ENCODE assay signal across 8 cellular contexts in the genomic region with DNA sequence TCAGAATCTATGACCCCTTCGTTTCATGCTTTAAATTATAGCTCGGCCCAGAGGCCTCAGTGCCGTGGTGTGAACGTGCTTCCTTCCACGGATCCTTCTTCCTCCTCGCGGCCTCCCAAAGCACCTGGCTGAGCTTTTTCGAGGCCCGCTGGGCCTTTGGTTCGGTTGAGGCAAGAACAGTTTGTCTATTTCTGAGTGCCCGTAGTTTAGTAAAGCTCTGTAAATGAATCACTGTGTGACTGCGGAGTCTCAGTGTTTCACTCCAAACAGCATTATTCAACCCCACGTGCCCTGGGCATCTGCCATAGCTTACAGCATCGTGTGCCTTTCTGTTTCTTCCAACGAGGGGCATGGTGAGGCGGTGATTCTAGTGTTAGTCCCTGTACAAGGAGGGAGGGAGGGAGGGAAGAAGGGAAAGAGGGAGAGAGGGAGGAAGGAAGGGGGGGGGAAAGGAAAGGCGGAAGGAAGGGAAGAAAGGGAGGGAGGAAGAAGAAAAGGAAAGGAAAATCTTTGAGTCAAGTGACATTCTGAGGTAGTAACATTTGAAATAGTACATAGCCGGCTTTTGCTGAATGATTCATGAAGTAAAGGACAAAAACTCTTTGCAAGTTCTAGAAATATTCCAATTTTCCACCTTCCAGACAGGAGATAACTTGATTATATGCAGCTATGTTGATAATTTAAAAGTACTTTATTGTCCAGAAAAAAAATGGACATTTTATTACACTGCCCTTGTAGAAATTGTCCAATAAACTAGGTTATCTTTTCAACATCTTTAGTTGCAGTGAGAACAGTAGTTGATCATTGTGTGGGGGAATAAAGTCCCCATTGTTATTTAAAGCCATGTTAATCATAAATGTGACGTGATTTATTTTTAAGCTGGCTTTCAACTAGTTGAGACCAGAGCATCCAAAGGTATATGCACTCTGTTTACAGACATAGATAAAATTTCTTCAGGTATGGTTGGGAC. TPM values are rescaled to one million over a fixed set of nuclear protein-coding genes. Genes with fewer than 3 reads are reported as not detected.
DNase-seq lines count a peak whose midpoint lies in the region; ATAC-seq, FAIRE-seq and TF ChIP-seq lines count a peak whose summit lies in the region.

No MANE protein-coding gene starts in this region.

- TF ChIP-seq CTCF in A549 (IDR thresholded peaks at IDR 0.05) (no peak), left lung (IDR thresholded peaks at IDR 0.05) (no peak)

- H3K9me2 ChIP-seq in GM23248 (ENCODE audit: insufficient read depth): no peaks in the 10 kb centered on the region

- no peaks in the 10 kb centered on the region for H3K36me3 Mint-ChIP-seq in stimulated activated memory B cell treated with anti-CD40 and anti-IgM and Interleukin-4, amounts not matched to agents 10 μg/mL and 1 μg/mL and 100 μg/mL, for 72 hours

- no peak for TF ChIP-seq RAD21 in A549 (conservative IDR thresholded peaks at IDR 0.05 in 1 of 2, IDR thresholded peaks at IDR 0.05 in 1 of 2)

- no peaks in the 10 kb centered on the region for H4K20me1 ChIP-seq in GM23248 (ENCODE audit: insufficient read depth)

- peak; percentile 10 to 19 for DNase-seq in A549 (ENCODE audit: low read depth in 1 of 2, low spot score in 1 of 2)
- DNase-seq in GM23248: peak; percentile 86
- peak; percentile 47 for DNase-seq in RCC 7860 (ENCODE audit: low spot score)
- peak; percentile 43 for DNase-seq in cerebellum (ENCODE audit: low spot score)
- peak in 1 of 2 donors; percentile 60 for DNase-seq in left lung
- DNase-seq in SIG-M5 treated with dmso at 0.1 percent for 504 hours (lab: John Stamatoyannopoulos, UW; ENCODE audit: unreplicated experiment): no peak

- H3K27me3 ChIP-seq in GM23248 (replicated peaks; ENCODE audit: insufficient read depth) (peaks cover 16% of the 10 kb centered on the region; the same call in 1 of the 2 replicates), left lung (peaks cover 35 to 88% of the 10 kb centered on the region in 2 donors)

- H3K27ac ChIP-seq in A549: peak overlapping the region; percentile 88 to 90
- peak overlapping the region; percentile 33 for H3K27ac ChIP-seq in GM23248
- peak overlapping the region in 1 of 2 donors; percentile 21 for H3K27ac ChIP-seq in left lung

- peak overlapping the region; percentile 47 for H3K27ac Mint-ChIP-seq in stimulated activated memory B cell treated with anti-CD40 and anti-IgM and Interleukin-4, amounts not matched to agents 10 μg/mL and 1 μg/mL and 100 μg/mL, for 72 hours

- H3K27me3 Mint-ChIP-seq in stimulated activated memory B cell treated with anti-CD40 and anti-IgM and Interleukin-4, amounts not matched to agents 10 μg/mL and 1 μg/mL and 100 μg/mL, for 72 hours: peaks cover 52% of the 10 kb centered on the region

- in situ Hi-C loops in GM23248 (cut with MboI): no loop called here

- H3K79me2 ChIP-seq in GM23248 (ENCODE audit: insufficient read depth): no peaks in the 10 kb centered on the region

- 52% methylated on average over 17 of the region's 19 CpGs for WGBS in A549 (ENCODE audit: missing lambda C conversion rate)
- 6 to 10% methylated on average over 18 to 19 of the region's 19 CpGs for WGBS in GM23248 (ENCODE audit: low coverage in 1 of 2, low lambda C conversion rate in 2 of 2, missing lambda C conversion rate in 2 of 2), 2 experiments

- H3K4me1 Mint-ChIP-seq in stimulated activated memory B cell treated with anti-CD40 and anti-IgM and Interleukin-4, amounts not matched to agents 10 μg/mL and 1 μg/mL and 100 μg/mL, for 72 hours: peaks cover 20% of the 10 kb centered on the region

- CTCF ChIA-PET in A549 (lab: Yijun Ruan, JAX): interaction anchor here (0.6 to 3.4 kb wide), 10 partner anchors 10 to 1709 kb away, joined by 3 to 30 read pairs (median 4); no protein-coding TSS in a partner anchor

- no peak for FAIRE-seq in A549 (lab: Jason Lieb, UNC)
- FAIRE-seq in RCC 7860 (lab: Jason Lieb, UNC): no peak

- ATAC-seq in A549 (peak in 1 of 2 experiments; percentile 6; a peak in 1 of 6 replicates), left lung (peak; percentile 4), HG03175 (IDR thresholded peaks at IDR 0.05; ENCODE audit: unreplicated experiment) (no peak)
- no peak for ATAC-seq in stimulated activated memory B cell treated with anti-CD40 and anti-IgM and Interleukin-4, amounts not matched to agents 10 μg/mL and 1 μg/mL and 100 μg/mL, for 72 hours

- H3K9ac ChIP-seq in GM23248: peak overlapping the region; percentile 55

- no peaks in the 10 kb centered on the region for H3K9me3 Mint-ChIP-seq in stimulated activated memory B cell treated with anti-CD40 and anti-IgM and Interleukin-4, amounts not matched to agents 10 μg/mL and 1 μg/mL and 100 μg/mL, for 72 hours

- H3K4me2 ChIP-seq in A549: peak overlapping the region; percentile 88
- peak overlapping the region; percentile 80 for H3K4me2 ChIP-seq in GM23248 (ENCODE audit: unreplicated experiment)

- H2AFZ ChIP-seq in GM23248: peak overlapping the region; percentile 88

- POLR2A ChIA-PET in A549 (lab: Yijun Ruan, JAX): interaction anchor here (0.6 to 3.4 kb wide), 18 partner anchors 8 to 152 kb away, joined by 3 to 33 read pairs (median 6); a partner anchor contains a TSS

- 0 out of 2 replicates have a peak, but pooled peaks cover 4% of the 10 kb centered on the region for H3F3A ChIP-seq in GM23248 (ENCODE audit: insufficient read depth)

- H3K36me3 ChIP-seq in GM23248 (ENCODE audit: low read depth) (no peaks in the 10 kb centered on the region), left lung (no peaks in the 10 kb centered on the region)

- H3K9me3 ChIP-seq in A549 (no peaks in the 10 kb centered on the region), GM23248 (ENCODE audit: low read depth) (no peaks in the 10 kb centered on the region), left lung (peaks cover 0 to 3% of the 10 kb centered on the region in 2 donors)

- peak overlapping the region; percentile 80 for H3K4me3 Mint-ChIP-seq in stimulated activated memory B cell treated with anti-CD40 and anti-IgM and Interleukin-4, amounts not matched to agents 10 μg/mL and 1 μg/mL and 100 μg/mL, for 72 hours

- H3K4me1 ChIP-seq in A549: peaks cover 35% of the 10 kb centered on the region
- H3K4me1 ChIP-seq in GM23248 (ENCODE audit: insufficient read depth): peaks cover 5% of the 10 kb centered on the region; the same call in 1 of the 2 replicates
- peaks cover 9 to 27% of the 10 kb centered on the region in 2 donors for H3K4me1 ChIP-seq in left lung

- TF ChIP-seq EP300 in A549 (IDR thresholded peaks at IDR 0.05): no peak

- intact Hi-C loops in left lung (cut with DNase I): no loop called here

- H3K4me3 ChIP-seq in A549: peak overlapping the region; percentile 76
- H3K4me3 ChIP-seq in GM23248: peak overlapping the region; percentile 77
- peak overlapping the region; percentile 45 to 54 for H3K4me3 ChIP-seq in left lung

- no peak for TF ChIP-seq POLR2A in A549 (IDR thresholded peaks at IDR 0.05; ENCODE audit: low read length)

TF ChIP-seq in A549, 52 proteins besides CTCF, POLR2A, EP300 and RAD21 (continues in another document):
- TF ChIP-seq, protein P1, sequence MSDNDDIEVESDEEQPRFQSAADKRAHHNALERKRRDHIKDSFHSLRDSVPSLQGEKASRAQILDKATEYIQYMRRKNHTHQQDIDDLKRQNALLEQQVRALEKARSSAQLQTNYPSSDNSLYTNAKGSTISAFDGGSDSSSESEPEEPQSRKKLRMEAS (IDR thresholded peaks at IDR 0.05): no peak
- TF ChIP-seq SMC3 (IDR thresholded peaks at IDR 0.05): no peak
- no peak for TF ChIP-seq GATA3 (IDR thresholded peaks at IDR 0.05; ENCODE audit: borderline replicate concordance)
- TF ChIP-seq ZC3H11A (IDR thresholded peaks at IDR 0.05): no peak
- TF ChIP-seq, protein P2, sequence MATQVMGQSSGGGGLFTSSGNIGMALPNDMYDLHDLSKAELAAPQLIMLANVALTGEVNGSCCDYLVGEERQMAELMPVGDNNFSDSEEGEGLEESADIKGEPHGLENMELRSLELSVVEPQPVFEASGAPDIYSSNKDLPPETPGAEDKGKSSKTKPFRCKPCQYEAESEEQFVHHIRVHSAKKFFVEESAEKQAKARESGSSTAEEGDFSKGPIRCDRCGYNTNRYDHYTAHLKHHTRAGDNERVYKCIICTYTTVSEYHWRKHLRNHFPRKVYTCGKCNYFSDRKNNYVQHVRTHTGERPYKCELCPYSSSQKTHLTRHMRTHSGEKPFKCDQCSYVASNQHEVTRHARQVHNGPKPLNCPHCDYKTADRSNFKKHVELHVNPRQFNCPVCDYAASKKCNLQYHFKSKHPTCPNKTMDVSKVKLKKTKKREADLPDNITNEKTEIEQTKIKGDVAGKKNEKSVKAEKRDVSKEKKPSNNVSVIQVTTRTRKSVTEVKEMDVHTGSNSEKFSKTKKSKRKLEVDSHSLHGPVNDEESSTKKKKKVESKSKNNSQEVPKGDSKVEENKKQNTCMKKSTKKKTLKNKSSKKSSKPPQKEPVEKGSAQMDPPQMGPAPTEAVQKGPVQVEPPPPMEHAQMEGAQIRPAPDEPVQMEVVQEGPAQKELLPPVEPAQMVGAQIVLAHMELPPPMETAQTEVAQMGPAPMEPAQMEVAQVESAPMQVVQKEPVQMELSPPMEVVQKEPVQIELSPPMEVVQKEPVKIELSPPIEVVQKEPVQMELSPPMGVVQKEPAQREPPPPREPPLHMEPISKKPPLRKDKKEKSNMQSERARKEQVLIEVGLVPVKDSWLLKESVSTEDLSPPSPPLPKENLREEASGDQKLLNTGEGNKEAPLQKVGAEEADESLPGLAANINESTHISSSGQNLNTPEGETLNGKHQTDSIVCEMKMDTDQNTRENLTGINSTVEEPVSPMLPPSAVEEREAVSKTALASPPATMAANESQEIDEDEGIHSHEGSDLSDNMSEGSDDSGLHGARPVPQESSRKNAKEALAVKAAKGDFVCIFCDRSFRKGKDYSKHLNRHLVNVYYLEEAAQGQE (IDR thresholded peaks at IDR 0.05): no peak
- TF ChIP-seq, protein P3, sequence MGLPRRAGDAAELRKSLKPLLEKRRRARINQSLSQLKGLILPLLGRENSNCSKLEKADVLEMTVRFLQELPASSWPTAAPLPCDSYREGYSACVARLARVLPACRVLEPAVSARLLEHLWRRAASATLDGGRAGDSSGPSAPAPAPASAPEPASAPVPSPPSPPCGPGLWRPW (IDR thresholded peaks at IDR 0.05): no peak
- TF ChIP-seq CEBPB (IDR thresholded peaks at IDR 0.05): no peak
- no peak for TF ChIP-seq SREBF2 (IDR thresholded peaks at IDR 0.05)
- TF ChIP-seq HDAC2 (IDR thresholded peaks at IDR 0.05): no peak
- TF ChIP-seq NPAS2 (CRISPR knock-in tag; IDR thresholded peaks at IDR 0.05; ENCODE audit: borderline replicate concordance): no peak
- no peak for TF ChIP-seq RARB (CRISPR knock-in tag; IDR thresholded peaks at IDR 0.05)

RNA-seq across cellular contexts. Expression of a gene that starts 1.2 kb away (rescaled TPM):
- polyA plus RNA-seq in A549 (2011; rRNA removed) (21.2 and 24.6 TPM in 2 replicates), A549 (2017; fragmentation: RNase III; extraction: RNeasy Plus Mini Kit Qiagen cat#74134 plus additional on column Dnase treatment) (4.8 to 5.7 TPM (median 5.4 TPM) in 3 replicates), GM23248 (2016; fragmentation: Nextera tagmentation; extraction: Ambion mirVana) (0.25 TPM in 1 of 2 replicates, not detected in the other)
- polyA plus RNA-seq in A549 (2012; cell fraction: cytosol; rRNA removed): 6.6 and 7.6 TPM in 2 replicates
- 40.9 and 49.2 TPM in 2 replicates for polyA plus RNA-seq in A549 (2012; cell fraction: nucleus; rRNA removed)
- 46.2 and 46.9 TPM in 2 replicates for polyA minus RNA-seq in A549 (2011; rRNA and poly(A)+ RNA removed)
- total RNA-seq in GM23248 (2014; rRNA removed; shearing (Covaris generic)): 0.32 TPM in 1 of 2 replicates, not detected in the other
- total RNA-seq in cerebellum (83.6 TPM), left lung (1 to 10 TPM in 1 of 2 donors, under 1 TPM in 1; 0.47 to 1.4 TPM)

Comparison
In these comparisons a context has a peak if more than half of its experiments do, and no peak if none do; other contexts are left out.
1. RNA of a gene that starts 1.2 kb away (total RNA-seq): 83.6 TPM in cerebellum (single experiment); 0.47 to 1.4 TPM in left lung and 0.32 TPM in GM23248; every median in the first group is over 10 times any median in the second.
2. Peak in every context shown above with its lines, with median percentiles within 50 percentile points of each other: H3K4me3 ChIP-seq.